12 cellular contexts compared by ENCODE assay signal in genomic region chr22:25451480-25452114, GRCh38.
A peak's percentile ranks its signal among the peaks of the same experiment; 100 is the strongest.
DNase-seq lines count a peak whose midpoint lies in the region; ATAC-seq and TF ChIP-seq lines count a peak whose summit lies in the region.
"Had no signal": no experiment of that assay in that cellular context is flagged by ENCODE, and none has a peak within 500 bp of the region (broad histone marks: within the 10 kb centered on the region; RNA-seq: fewer than 3 reads in every experiment).

No MANE protein-coding gene starts in this region.

- H3K9me3 Mint-ChIP-seq in neural progenitor cell, result no peaks in the 10 kb centered on the region
- H3K9me3 Mint-ChIP-seq: activated T-cell treated with anti-CD3 and anti-CD28 coated beads, Interleukin-2, amount 50 U/mL, for 4 hours had no signal

- TF ChIP-seq CTCF in DOHH2 (IDR thresholded peaks at IDR 0.05; ENCODE audit: low read depth, low read length, poor library complexity, severe bottlenecking), result no peak
- no peak for TF ChIP-seq CTCF in OCI-LY1 (IDR thresholded peaks at IDR 0.05; ENCODE audit: low read length)
- no peak for TF ChIP-seq CTCF in choroid plexus epithelial cell (conservative IDR thresholded peaks at IDR 0.05; ENCODE audit: low read depth, low read length)
- no peak for TF ChIP-seq CTCF in neural progenitor cell (IDR thresholded peaks at IDR 0.05)
- TF ChIP-seq CTCF in brain microvascular endothelial cell (IDR thresholded peaks at IDR 0.05; ENCODE audit: low read depth, low read length, missing control alignments), result no peak

- DNase-seq in choroid plexus epithelial cell (ENCODE audit: low read depth), result peak; percentile 30
- no peak for DNase-seq in neural progenitor cell (ENCODE audit: low spot score)
- DNase-seq in CD1c-positive myeloid dendritic cell (ENCODE audit: extremely low spot score), result no peak
- DNase-seq in brain microvascular endothelial cell, result no peak
- DNase-seq: activated T-cell treated with anti-CD3 and anti-CD28 coated beads, Interleukin-2, amount 50 U/mL, for 4 hours; DMS53; NCI-H1105 treated with DMSO at 0.1 percent for 48 hours; NCI-H524 had no signal

- H2AFZ ChIP-seq in OCI-LY1 (ENCODE audit: low read length) (no peak overlapping the region), neural progenitor cell (replicated peaks) (no peak overlapping the region)

- peak overlapping the region; percentile 32 for H3K4me2 ChIP-seq in DOHH2 (ENCODE audit: low read length)
- peak overlapping the region; percentile 34; the same call in 1 of the 2 replicates for H3K4me2 ChIP-seq in OCI-LY1 (ENCODE audit: low read length)
- no peak overlapping the region for H3K4me2 ChIP-seq in neural progenitor cell

- H3K9me3 ChIP-seq in DOHH2 (ENCODE audit: control insufficient read depth, insufficient read depth, low read length), result no peaks in the 10 kb centered on the region
- H3K9me3 ChIP-seq in OCI-LY1 (ENCODE audit: low read length), result no peaks in the 10 kb centered on the region
- no peaks in the 10 kb centered on the region for H3K9me3 ChIP-seq in neural progenitor cell (ENCODE audit: low read depth)

- H3K27ac ChIP-seq in DOHH2 (ENCODE audit: low read depth, low read length) (no peak overlapping the region), OCI-LY1 (ENCODE audit: low read depth, low read length, poor library complexity, severe bottlenecking) (no peak overlapping the region), neural progenitor cell (no peak overlapping the region), brain microvascular endothelial cell (no peak overlapping the region)

- H3K79me2 ChIP-seq in DOHH2 (ENCODE audit: control insufficient read depth, low read length) (peaks cover 94% of the 10 kb centered on the region), OCI-LY1 (ENCODE audit: insufficient read depth, low read length) (peaks cover 62% of the 10 kb centered on the region), neural progenitor cell (ENCODE audit: low read depth) (peaks cover 83% of the 10 kb centered on the region)

- peak overlapping the region; percentile 14 for H3K4me3 Mint-ChIP-seq in neural progenitor cell

- H3K9ac ChIP-seq in OCI-LY1 (ENCODE audit: low read length) (peak overlapping the region; percentile 18; the same call in 1 of the 2 replicates), neural progenitor cell (no peak overlapping the region)

- H3K36me3 Mint-ChIP-seq in neural progenitor cell, result peaks cover 14% of the 10 kb centered on the region

- H3K27me3 ChIP-seq in DOHH2 (ENCODE audit: control insufficient read depth, low read length) (no peaks in the 10 kb centered on the region), OCI-LY1 (ENCODE audit: insufficient read depth, low read length) (no peaks in the 10 kb centered on the region), neural progenitor cell (no peaks in the 10 kb centered on the region), brain microvascular endothelial cell (replicated peaks) (no peaks in the 10 kb centered on the region)

- H3K4me1 ChIP-seq in DOHH2 (ENCODE audit: control insufficient read depth, low read length), result peaks cover 30% of the 10 kb centered on the region
- peaks cover 48% of the 10 kb centered on the region for H3K4me1 ChIP-seq in OCI-LY1 (ENCODE audit: insufficient read depth, low read length, severe bottlenecking)
- peaks cover 9% of the 10 kb centered on the region for H3K4me1 ChIP-seq in neural progenitor cell

- no peak overlapping the region for H3K27ac Mint-ChIP-seq in neural progenitor cell

- H3K27me3 Mint-ChIP-seq in neural progenitor cell (ENCODE audit: insufficient read depth, low read depth), result peaks cover 3% of the 10 kb centered on the region

- no peak for ATAC-seq in GM21576 (IDR thresholded peaks at IDR 0.05; ENCODE audit: unreplicated experiment)
- ATAC-seq: activated T-cell treated with anti-CD3 and anti-CD28 coated beads, Interleukin-2, amount 50 U/mL, for 4 hours; HCT116 had no signal

- peaks cover 32% of the 10 kb centered on the region for H3K4me1 Mint-ChIP-seq in neural progenitor cell

- peaks cover 38% of the 10 kb centered on the region for H3K36me3 ChIP-seq in DOHH2 (ENCODE audit: control insufficient read depth, low read length)
- H3K36me3 ChIP-seq in OCI-LY1 (ENCODE audit: insufficient read depth, low read length), result peaks cover 40% of the 10 kb centered on the region
- H3K36me3 ChIP-seq in neural progenitor cell, result no peaks in the 10 kb centered on the region
- peaks cover 18% of the 10 kb centered on the region for H3K36me3 ChIP-seq in brain microvascular endothelial cell (replicated peaks)

- H3K4me3 ChIP-seq in DOHH2 (ENCODE audit: low read length) (peak overlapping the region; percentile 14; the same call in 1 of the 2 replicates), OCI-LY1 (ENCODE audit: low read depth, low read length, poor library complexity, severe bottlenecking) (no peak overlapping the region), choroid plexus epithelial cell (ENCODE audit: low read depth, low read length) (no peak overlapping the region), neural progenitor cell (no peak overlapping the region), brain microvascular endothelial cell (ENCODE audit: low read depth, low read length) (no peak overlapping the region)

- H3K9me2 ChIP-seq in DOHH2 (replicated peaks; ENCODE audit: control insufficient read depth, low read length) (no peaks in the 10 kb centered on the region), OCI-LY1 (ENCODE audit: low read depth, low read length) (no peaks in the 10 kb centered on the region)

- H3F3A ChIP-seq in DOHH2 (ENCODE audit: control insufficient read depth, insufficient read depth), result no peaks in the 10 kb centered on the region
- no peaks in the 10 kb centered on the region for H3F3A ChIP-seq in OCI-LY1 (ENCODE audit: insufficient read depth, low read length)
- no peaks in the 10 kb centered on the region for H3F3A ChIP-seq in neural progenitor cell (ENCODE audit: low read depth)

- in situ Hi-C loops in brain microvascular endothelial cell (cut with HindIII; ENCODE audit: low pct_ligation_motif_present, low sequenced_read_pairs), result no loop called here

- H4K20me1 ChIP-seq in DOHH2 (ENCODE audit: control insufficient read depth, insufficient read depth, low read depth, low read length) (peaks cover 10% of the 10 kb centered on the region), OCI-LY1 (ENCODE audit: insufficient read depth, low read length) (no peaks in the 10 kb centered on the region), neural progenitor cell (ENCODE audit: low read depth) (peaks cover 66% of the 10 kb centered on the region)
